20 cellular contexts compared by ENCODE assay signal in genomic region chr1:226417830-226418546, GRCh38. TPM values are rescaled to one million over a fixed set of nuclear protein-coding genes. Genes with fewer than 3 reads are reported as not detected.
A peak's percentile ranks its signal among the peaks of the same experiment; 100 is the strongest.
DNase-seq lines count a peak whose midpoint lies in the region; ATAC-seq and TF ChIP-seq lines count a peak whose summit lies in the region.
"Had no signal": no experiment of that assay in that cellular context is flagged by ENCODE, and none has a peak within 500 bp of the region (broad histone marks: within the 10 kb centered on the region; RNA-seq: fewer than 3 reads in every experiment).

No MANE protein-coding gene starts in this region.

- H3K27me3 Mint-ChIP-seq in WTC11 (ENCODE audit: low read depth) = no peaks in the 10 kb centered on the region; the same call in 1 of the 2 replicates
- H3K27me3 Mint-ChIP-seq: B cell; CD4-positive, alpha-beta T cell had no signal

- DNase-seq in ELF-1 (ENCODE audit: low read depth, low spot score) (peak; percentile 87), WTC11 (ENCODE audit: low spot score) (no peak), mesenchymal stem cell (peak; percentile 28), midbrain (lab: John Stamatoyannopoulos, UW) (no peak), NCI-H446 treated with DMSO at 0.1 percent for 48 hours (lab: John Stamatoyannopoulos, UW) (no peak), aorta (no peak)
- DNase-seq in stimulated activated naive CD4-positive, alpha-beta T cell treated with Interleukin-2 at 50 U/mL for 16 hours (lab: John Stamatoyannopoulos, UW) = no peak
- DNase-seq: CD4-positive, alpha-beta T cell; IMR-90; MV-4-11; NCI-H1105 treated with DMSO at 0.1 percent for 48 hours; NCI-H1694; NCI-H2081 treated with DMSO at 0.1 percent for 48 hours; NCI-H446; NCI-H526 treated with DMSO at 0.1 percent for 48 hours; PC-3; Right ventricle myocardium superior had no signal

- no peaks in the 10 kb centered on the region for H3K36me3 Mint-ChIP-seq in WTC11

- no peak overlapping the region for H3K23ac ChIP-seq in mesenchymal stem cell (ENCODE audit: low read length in 2 of 2)

- no peaks in the 10 kb centered on the region for H3K36me3 ChIP-seq in BLaER1 treated with 17β-estradiol and CSF1 and Interleukin-3, amounts not matched to agents 10 nM and 100 nM
- H3K36me3 ChIP-seq in mesenchymal stem cell (ENCODE audit: control insufficient read depth in 1 of 2, insufficient read depth in 2 of 2, low read depth in 1 of 2, low read length in 2 of 2) = no peaks in the 10 kb centered on the region
- H3K36me3 ChIP-seq in aorta (ENCODE audit: control insufficient read depth in 1 of 2, insufficient read depth in 2 of 2, low read length in 1 of 2) = no peaks in the 10 kb centered on the region

- 74% methylated on average over 3 of the region's 4 CpGs for WGBS in mesenchymal stem cell
- 82 to 85% methylated on average over 4 of the region's 4 CpGs for WGBS in aorta, 2 donors

- POLR2A ChIA-PET in WTC11 (lab: Charles Lee) = interaction anchor here (0.7 kb wide), 1 partner anchor 41 kb away, joined by 3 read pairs; no protein-coding TSS in a partner anchor

- H2BK120ac ChIP-seq in mesenchymal stem cell (ENCODE audit: low read depth, low read length) = no peak overlapping the region

- CTCF ChIA-PET in WTC11 (lab: Charles Lee) = interaction anchor here (2.9 kb wide), 1 partner anchor 10 kb away, joined by 18 read pairs; the partner anchor contains the start of gene PARP1

- no peak overlapping the region; the same call in 1 of the 2 replicates for H3K27ac Mint-ChIP-seq in WTC11
- H3K27ac Mint-ChIP-seq: B cell; CD4-positive, alpha-beta T cell had no signal

- H3K4ac ChIP-seq in mesenchymal stem cell (ENCODE audit: low read depth in 1 of 2, low read length in 2 of 2) = no peak overlapping the region

- no peaks in the 10 kb centered on the region for H3K79me1 ChIP-seq in mesenchymal stem cell (replicated peaks; ENCODE audit: low read length, poor library complexity, severe bottlenecking)

- H3K9me3 Mint-ChIP-seq in WTC11 = no peaks in the 10 kb centered on the region
- H3K9me3 Mint-ChIP-seq: CD4-positive, alpha-beta T cell had no signal

- H3K4me2 ChIP-seq in BLaER1 treated with 17β-estradiol and CSF1 and Interleukin-3, amounts not matched to agents 10 nM and 100 nM = peak overlapping the region in 8 of 11 experiments; percentile 23 to 55 (median 38); a peak in 16 of 22 replicates
- no peak overlapping the region for H3K4me2 ChIP-seq in mesenchymal stem cell (ENCODE audit: low read length, poor library complexity, severe bottlenecking)
- H3K4me2 ChIP-seq: A549 had no signal

- H3K27me3 ChIP-seq in BLaER1 treated with 17β-estradiol and CSF1 and Interleukin-3, amounts not matched to agents 10 nM and 100 nM = no peaks in the 10 kb centered on the region
- peaks cover 10 to 23% of the 10 kb centered on the region in 2 experiments for H3K27me3 ChIP-seq in mesenchymal stem cell (ENCODE audit: control insufficient read depth in 1 of 2, insufficient read depth in 1 of 2, low read length in 2 of 2)
- no peaks in the 10 kb centered on the region for H3K27me3 ChIP-seq in aorta (ENCODE audit: control insufficient read depth in 1 of 2, insufficient read depth in 2 of 2, low read length in 1 of 2)

- no peak overlapping the region for H3K14ac ChIP-seq in mesenchymal stem cell (ENCODE audit: low read length in 2 of 2)

- H3K9ac ChIP-seq in BLaER1 treated with 17β-estradiol and CSF1 and Interleukin-3, amounts not matched to agents 10 nM and 100 nM = no peak overlapping the region
- H3K9ac ChIP-seq in mesenchymal stem cell (ENCODE audit: low read length) = no peak overlapping the region

- no peak overlapping the region for H2BK5ac ChIP-seq in mesenchymal stem cell (ENCODE audit: low read depth, low read length, poor library complexity, severe bottlenecking)

- H3K9me3 ChIP-seq in BLaER1 treated with 17β-estradiol and CSF1 and Interleukin-3, amounts not matched to agents 10 nM and 100 nM (replicated peaks in 1 of 11) = no peaks in the 10 kb centered on the region
- H3K9me3 ChIP-seq in mesenchymal stem cell (ENCODE audit: control insufficient read depth, low read length) (no peaks in the 10 kb centered on the region), aorta (ENCODE audit: control insufficient read depth, low read length) (no peaks in the 10 kb centered on the region)
- H3K9me3 ChIP-seq: A549 had no signal

- no peak overlapping the region for H2AK5ac ChIP-seq in mesenchymal stem cell (ENCODE audit: low read length, severe bottlenecking)

- H4K8ac ChIP-seq in mesenchymal stem cell (ENCODE audit: low read length) = no peak overlapping the region

- peaks cover 0 to 50% (median 37%) of the 10 kb centered on the region in 10 experiments; a peak in 18 of 20 replicates for H3K4me1 ChIP-seq in BLaER1 treated with 17β-estradiol and CSF1 and Interleukin-3, amounts not matched to agents 10 nM and 100 nM
- H3K4me1 ChIP-seq in mesenchymal stem cell (ENCODE audit: control insufficient read depth, insufficient read depth, low read depth, low read length) (no peaks in the 10 kb centered on the region), aorta (ENCODE audit: control insufficient read depth in 1 of 2, insufficient read depth in 2 of 2, low read length in 2 of 2) (no peaks in the 10 kb centered on the region)
- H3K4me1 ChIP-seq: A549 had no signal

- intact Hi-C loops in aorta (cut with DNase I) = no loop called here

- ATAC-seq in WTC11 = peak; percentile 76
- ATAC-seq in aorta (ENCODE audit: low FRiP score) = no peak
- ATAC-seq: A549, PC-3 had no signal

- peaks cover 19% of the 10 kb centered on the region for H3K4me1 Mint-ChIP-seq in WTC11
- H3K4me1 Mint-ChIP-seq: B cell had no signal

- no peak for TF ChIP-seq CTCF in WTC11 (IDR thresholded peaks at IDR 0.05)

- H3K18ac ChIP-seq in mesenchymal stem cell (ENCODE audit: low read depth in 1 of 2, low read length in 2 of 2) = no peak overlapping the region

- no peak overlapping the region for H2BK12ac ChIP-seq in mesenchymal stem cell (ENCODE audit: low read length in 2 of 2)

- no peak overlapping the region for H3K27ac ChIP-seq in BLaER1 treated with 17β-estradiol and CSF1 and Interleukin-3, amounts not matched to agents 10 nM and 100 nM
- H3K27ac ChIP-seq in mesenchymal stem cell (ENCODE audit: low read length, poor library complexity, severe bottlenecking) (no peak overlapping the region), aorta (ENCODE audit: low read depth in 1 of 2, low read length in 2 of 2) (no peak overlapping the region)
- H3K27ac ChIP-seq: A549 had no signal

- H3K4me3 ChIP-seq in BLaER1 treated with 17β-estradiol and CSF1 and Interleukin-3, amounts not matched to agents 10 nM and 100 nM = no peak overlapping the region
- H3K4me3 ChIP-seq in mesenchymal stem cell (ENCODE audit: insufficient read depth in 1 of 2, low read depth in 1 of 2, low read length in 2 of 2) (no peak overlapping the region), aorta (ENCODE audit: low read length in 2 of 2) (no peak overlapping the region)
- H3K4me3 ChIP-seq: A549 had no signal

- no peak overlapping the region for H2AFZ ChIP-seq in mesenchymal stem cell (ENCODE audit: low read depth, low read length)

- no peaks in the 10 kb centered on the region for H4K20me1 ChIP-seq in BLaER1 treated with 17β-estradiol and CSF1 and Interleukin-3, amounts not matched to agents 10 nM and 100 nM

- H2BK15ac ChIP-seq in mesenchymal stem cell (ENCODE audit: low read depth, poor library complexity, severe bottlenecking) = no peak overlapping the region

- no peak overlapping the region for H3K4me3 Mint-ChIP-seq in WTC11
- H3K4me3 Mint-ChIP-seq: B cell; CD4-positive, alpha-beta T cell had no signal

- H4K91ac ChIP-seq in mesenchymal stem cell (ENCODE audit: low read length) = no peak overlapping the region

TF ChIP-seq in WTC11, 78 proteins besides CTCF, POLR2A, EP300 and RAD21:
- no peak for TF ChIP-seq HMGXB4 (CRISPR knock-in tag; IDR thresholded peaks at IDR 0.05)

RNA-seq across cellular contexts. Expression of gene PARP1, which starts 10.1 kb away (rescaled TPM):
- total RNA-seq in WTC11 (2021) = 366 to 376 TPM (median 371 TPM) in 3 replicates
- 64.4 TPM for polyA plus RNA-seq in mesenchymal stem cell (2013, experiment 1 of 2)
- polyA plus RNA-seq in mesenchymal stem cell (2013, experiment 2 of 2) = 59.8 TPM
- total RNA-seq in aorta = 10 to 100 TPM; 38.4 to 50.0 TPM
- polyA plus RNA-seq in aorta = 10 to 100 TPM; 11.9 to 16.4 TPM

Comparison
In these comparisons a context has a peak if more than half of its experiments do, and no peak if none do; other contexts are left out.
1. DNase-seq: peak in ELF-1 (single experiment) and mesenchymal stem cell (single experiment); none in WTC11 (single experiment), midbrain (single experiment), NCI-H446 treated with DMSO at 0.1 percent for 48 hours (single experiment), aorta (0 of 2) and stimulated activated naive CD4-positive, alpha-beta T cell treated with Interleukin-2 at 50 U/mL for 16 hours (single experiment).